In the genomic region with DNA sequence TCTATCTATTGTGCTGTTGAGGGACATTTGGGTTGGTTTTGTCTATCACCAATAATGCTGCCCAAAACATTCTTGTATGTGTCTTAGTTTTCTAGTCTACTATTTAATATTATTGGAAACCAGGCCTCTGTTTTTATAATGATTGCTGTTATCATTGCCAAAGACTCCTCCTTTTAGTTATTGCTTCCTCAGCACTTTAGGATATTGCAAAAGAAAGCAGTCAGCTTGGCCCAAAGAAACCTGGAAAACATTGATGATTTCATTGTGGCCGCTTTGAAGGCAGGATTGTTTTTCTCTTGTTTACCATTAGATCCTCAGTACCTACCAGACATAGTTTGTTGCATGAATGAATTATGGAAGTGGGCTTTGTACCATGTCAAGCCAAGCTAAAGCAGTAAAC, we compare ENCODE assay signal across 33 cellular contexts. TPM values are rescaled to one million over a fixed set of nuclear protein-coding genes. Genes with fewer than 3 reads are reported as not detected.
"Had no signal": no experiment of that assay in that cellular context is flagged by ENCODE, and none has a peak within 500 bp of the region (broad histone marks: within the 10 kb centered on the region; RNA-seq: fewer than 3 reads in every experiment).

No MANE protein-coding gene starts in this region.

- H3K36me3 ChIP-seq: ascending aorta, breast epithelium, cardiac muscle cell, colonic mucosa, esophagus squamous epithelium, gastroesophageal sphincter, heart right ventricle had no signal

- H3K4me3 ChIP-seq: ascending aorta, breast epithelium, cardiac muscle cell, colonic mucosa, esophagus squamous epithelium, gastroesophageal sphincter, heart right ventricle had no signal

- H3K4me1 ChIP-seq: breast epithelium, colonic mucosa had no signal

- H3K27ac ChIP-seq: ascending aorta, breast epithelium, cardiac muscle cell, colonic mucosa, epithelial cell of prostate, esophagus squamous epithelium, gastroesophageal sphincter, heart right ventricle had no signal

- DNase-seq: activated CD4-positive, alpha-beta memory T cell treated with anti-CD3 and anti-CD28 coated beads for 36 hours; activated CD4-positive, alpha-beta T cell treated with anti-CD3 and anti-CD28 coated beads for 36 hours; activated CD4-positive, CD25-positive, alpha-beta regulatory T cell; activated CD4-positive, CD25-positive, alpha-beta regulatory T cell treated with anti-CD3 and anti-CD28 coated beads, Interleukin-2, amount 50 U/mL, for 72 hours; activated CD8-positive, alpha-beta memory T cell treated with anti-CD3 and anti-CD28 coated beads, Interleukin-2, amount 10 ng/mL, durations not matched to agents 7 days and 5 days; activated CD8-positive, alpha-beta memory T cell treated with anti-CD3 and anti-CD28 coated beads, Interleukin-2, amount 50 U/mL, for 4 hours; activated CD8-positive, alpha-beta T cell treated with anti-CD3 and anti-CD28 coated beads, Interleukin-2, amount 10 ng/mL, durations not matched to agents 7 days and 5 days; activated effector memory CD4-positive, alpha-beta T cell treated with anti-CD3 and anti-CD28 coated beads, Interleukin-2, amount 50 U/mL, for 16 hours; activated naive CD4-positive, alpha-beta T cell; activated naive CD4-positive, alpha-beta T cell treated with anti-CD3 and anti-CD28 coated beads, Interleukin-2, amount 10 ng/mL, durations not matched to agents 7 days and 5 days; activated naive CD8-positive, alpha-beta T cell treated with anti-CD3 and anti-CD28 coated beads, Interleukin-2, amount 10 ng/mL, durations not matched to agents 7 days and 5 days; activated T-cell treated with anti-CD3 and anti-CD28 coated beads, Interleukin-2, amount 50 U/mL, for 1 hour; activated T-cell treated with anti-CD3 and anti-CD28 coated beads, Interleukin-2, amount 50 U/mL, for 48 hours; central memory CD4-positive, alpha-beta T cell; cerebellar nuclear complex; colonic mucosa; effector CD8-positive, alpha-beta T cell; esophagus squamous epithelium; foreskin melanocyte; heart right ventricle; T-helper 2 cell had no signal

- H3K9me3 ChIP-seq: ascending aorta, breast epithelium, colonic mucosa, esophagus squamous epithelium, gastroesophageal sphincter, heart right ventricle had no signal

- FAIRE-seq: endometrium, endothelial cell of umbilical vein had no signal

- ATAC-seq: activated CD4-positive, alpha-beta T cell treated with anti-CD3 and anti-CD28 coated beads for 36 hours; activated CD8-positive, alpha-beta memory T cell treated with anti-CD3 and anti-CD28 coated beads, Interleukin-2, amount 10 ng/mL, durations not matched to agents 7 days and 5 days; activated CD8-positive, alpha-beta T cell treated with anti-CD3 and anti-CD28 coated beads, Interleukin-2, amount 10 ng/mL, durations not matched to agents 7 days and 5 days; gastroesophageal sphincter; heart right ventricle had no signal

- H3K27me3 ChIP-seq: ascending aorta, breast epithelium, cardiac muscle cell, colonic mucosa, esophagus squamous epithelium, heart right ventricle had no signal

RNA-seq across cellular contexts. Expression of a gene that starts 20.6 kb away (rescaled TPM):
- total RNA-seq: activated CD4-positive, alpha-beta memory T cell treated with anti-CD3 and anti-CD28 coated beads for 36 hours; activated CD4-positive, alpha-beta T cell treated with anti-CD3 and anti-CD28 coated beads for 36 hours; activated CD4-positive, alpha-beta T cell treated with anti-CD3 and anti-CD28 coated beads, Interleukin-2, amount 10 ng/mL, durations not matched to agents 24 days and 14 days; activated CD8-positive, alpha-beta memory T cell treated with anti-CD3 and anti-CD28 coated beads for 36 hours; activated CD8-positive, alpha-beta memory T cell treated with anti-CD3 and anti-CD28 coated beads, Interleukin-2, amount 10 ng/mL, durations not matched to agents 7 days and 5 days; activated CD8-positive, alpha-beta T cell treated with anti-CD3 and anti-CD28 coated beads, Interleukin-2, amount 10 ng/mL, durations not matched to agents 7 days and 5 days; activated naive CD4-positive, alpha-beta T cell treated with anti-CD3 and anti-CD28 coated beads, Interleukin-2, amount 50 U/mL, for 72 hours; activated naive CD8-positive, alpha-beta T cell treated with anti-CD3 and anti-CD28 coated beads, Interleukin-2, amount 10 ng/mL, durations not matched to agents 7 days and 5 days; activated T-helper 1 cell treated with anti-CD3 and anti-CD28 coated beads, Interleukin-12 subunit alpha, Interleukin-12 subunit beta, Interleukin-2, Interleukin-4 antibody, amounts not matched to agents 30 ng/mL and 10 ng/mL and 1 ng/mL, durations not matched to agents 14 hours and 24 hours and 36 hours; activated T-helper 2 cell treated with anti-CD3 and anti-CD28 coated beads, Interferon-gamma antibody, Interleukin-2, Interleukin-4, amounts not matched to agents 10 μg/mL and 5 μg/mL and 100 μg/mL, durations not matched to agents 14 hours and 24 hours and 36 hours had no signal

RNA-seq across cellular contexts. Expression of a gene that starts 59.2 kb away (rescaled TPM):
- total RNA-seq: activated CD4-positive, alpha-beta memory T cell treated with anti-CD3 and anti-CD28 coated beads for 36 hours; activated CD4-positive, alpha-beta T cell treated with anti-CD3 and anti-CD28 coated beads for 36 hours; activated CD4-positive, alpha-beta T cell treated with anti-CD3 and anti-CD28 coated beads, Interleukin-2, amount 10 ng/mL, durations not matched to agents 24 days and 14 days; activated CD8-positive, alpha-beta memory T cell treated with anti-CD3 and anti-CD28 coated beads for 36 hours; activated CD8-positive, alpha-beta memory T cell treated with anti-CD3 and anti-CD28 coated beads, Interleukin-2, amount 10 ng/mL, durations not matched to agents 7 days and 5 days; activated CD8-positive, alpha-beta T cell treated with anti-CD3 and anti-CD28 coated beads, Interleukin-2, amount 10 ng/mL, durations not matched to agents 7 days and 5 days; activated naive CD4-positive, alpha-beta T cell treated with anti-CD3 and anti-CD28 coated beads, Interleukin-2, amount 50 U/mL, for 72 hours; activated naive CD8-positive, alpha-beta T cell treated with anti-CD3 and anti-CD28 coated beads, Interleukin-2, amount 10 ng/mL, durations not matched to agents 7 days and 5 days; activated T-helper 1 cell treated with anti-CD3 and anti-CD28 coated beads, Interleukin-12 subunit alpha, Interleukin-12 subunit beta, Interleukin-2, Interleukin-4 antibody, amounts not matched to agents 30 ng/mL and 10 ng/mL and 1 ng/mL, durations not matched to agents 14 hours and 24 hours and 36 hours; activated T-helper 2 cell treated with anti-CD3 and anti-CD28 coated beads, Interferon-gamma antibody, Interleukin-2, Interleukin-4, amounts not matched to agents 10 μg/mL and 5 μg/mL and 100 μg/mL, durations not matched to agents 14 hours and 24 hours and 36 hours had no signal
